ENCODE assay signal across 10 cellular contexts in genomic region chr1:115727706-115728249, GRCh38. TPM values are rescaled to one million over a fixed set of nuclear protein-coding genes. Genes with fewer than 3 reads are reported as not detected.
DNase-seq lines count a peak whose midpoint lies in the region; ATAC-seq, FAIRE-seq and TF ChIP-seq lines count a peak whose summit lies in the region.
"Had no signal": no experiment of that assay in that cellular context is flagged by ENCODE, and none has a peak within 500 bp of the region (broad histone marks: within the 10 kb centered on the region; RNA-seq: fewer than 3 reads in every experiment).

No MANE protein-coding gene starts in this region.

- peak; percentile 11 for TF ChIP-seq EP300 in stomach (IDR thresholded peaks at IDR 0.05)

- FAIRE-seq in kidney (lab: Jason Lieb, UNC): no peak
- FAIRE-seq: GM18507 had no signal

- TF ChIP-seq CTCF in HFF-Myc (IDR thresholded peaks at IDR 0.05; ENCODE audit: low read depth, low read length, missing control alignments): no peak
- no peak for TF ChIP-seq CTCF in kidney (IDR thresholded peaks at IDR 0.05; ENCODE audit: borderline replicate concordance, extremely low read depth, insufficient read depth)
- no peak for TF ChIP-seq CTCF in stomach (IDR thresholded peaks at IDR 0.05)

- no peak overlapping the region for H3K4me3 Mint-ChIP-seq in activated CD8-positive, alpha-beta memory T cell treated with anti-CD3 and anti-CD28 coated beads, Interleukin-2, amount 10 ng/mL, durations not matched to agents 7 days and 5 days
- H3K4me3 Mint-ChIP-seq: naive B cell had no signal

- no peaks in the 10 kb centered on the region for H3K4me1 Mint-ChIP-seq in activated CD8-positive, alpha-beta memory T cell treated with anti-CD3 and anti-CD28 coated beads, Interleukin-2, amount 10 ng/mL, durations not matched to agents 7 days and 5 days
- H3K4me1 Mint-ChIP-seq: naive B cell had no signal

- no peak for TF ChIP-seq POLR2A in stomach (IDR thresholded peaks at IDR 0.05)

- no peaks in the 10 kb centered on the region for H3K9me3 ChIP-seq in kidney (ENCODE audit: control insufficient read depth in 1 of 2, low read length in 2 of 2)
- no peaks in the 10 kb centered on the region for H3K9me3 ChIP-seq in stomach

- H3K36me3 ChIP-seq in kidney (ENCODE audit: control insufficient read depth in 1 of 2, insufficient read depth in 2 of 2, low read length in 2 of 2) (no peaks in the 10 kb centered on the region), stomach (peaks cover 0 to 7% (median 0%) of the 10 kb centered on the region in 4 donors)

- 57 to 81% (median 65%) methylated on average over 7 of the region's 7 CpGs for WGBS in stomach, 5 donors

- ATAC-seq in GM18520 (IDR thresholded peaks at IDR 0.05; ENCODE audit: unreplicated experiment): no peak
- ATAC-seq in activated CD8-positive, alpha-beta memory T cell treated with anti-CD3 and anti-CD28 coated beads, Interleukin-2, amount 10 ng/mL, durations not matched to agents 7 days and 5 days: no peak

- H3K27ac ChIP-seq in kidney (ENCODE audit: low read depth in 2 of 2, low read length in 2 of 2) (no peak overlapping the region), stomach (peak overlapping the region in 4 of 5 donors; percentile 48 to 81 (median 61))

- peak; percentile 84 for DNase-seq in HFF-Myc (ENCODE audit: extremely low read depth, low read depth)
- peak; percentile 86 for DNase-seq in astrocyte of the hippocampus (ENCODE audit: low read depth, low spot score)
- peak; percentile 87 for DNase-seq in kidney
- DNase-seq in stomach: peak; percentile 40
- DNase-seq in inferior parietal cortex (ENCODE audit: extremely low spot score): no peak
- no peak for DNase-seq in activated CD8-positive, alpha-beta memory T cell treated with anti-CD3 and anti-CD28 coated beads, Interleukin-2, amount 10 ng/mL, durations not matched to agents 7 days and 5 days
- DNase-seq in germinal center (ENCODE audit: low spot score): no peak
- DNase-seq: naive B cell had no signal

- H3K9ac ChIP-seq in kidney (ENCODE audit: low read length in 2 of 2): no peak overlapping the region

- H3K4me1 ChIP-seq in kidney (ENCODE audit: control insufficient read depth in 1 of 2, insufficient read depth in 1 of 2, low read depth in 1 of 2, low read length in 2 of 2) (no peaks in the 10 kb centered on the region), stomach (peaks cover 0 to 36% (median 21%) of the 10 kb centered on the region in 4 donors)

- H3K27ac Mint-ChIP-seq in activated CD8-positive, alpha-beta memory T cell treated with anti-CD3 and anti-CD28 coated beads, Interleukin-2, amount 10 ng/mL, durations not matched to agents 7 days and 5 days: no peak overlapping the region
- H3K27ac Mint-ChIP-seq: naive B cell had no signal

- peaks cover 16% of the 10 kb centered on the region for H3K27me3 Mint-ChIP-seq in activated CD8-positive, alpha-beta memory T cell treated with anti-CD3 and anti-CD28 coated beads, Interleukin-2, amount 10 ng/mL, durations not matched to agents 7 days and 5 days
- H3K27me3 Mint-ChIP-seq: naive B cell had no signal

- no peaks in the 10 kb centered on the region for H3K27me3 ChIP-seq in stomach

- no peak overlapping the region for H3K4me3 ChIP-seq in HFF-Myc (replicated peaks; ENCODE audit: low read depth, low read length)
- no peak overlapping the region for H3K4me3 ChIP-seq in kidney (ENCODE audit: low read length in 2 of 2)
- H3K4me3 ChIP-seq in stomach: no peak overlapping the region

- no peaks in the 10 kb centered on the region for H3K9me3 Mint-ChIP-seq in activated CD8-positive, alpha-beta memory T cell treated with anti-CD3 and anti-CD28 coated beads, Interleukin-2, amount 10 ng/mL, durations not matched to agents 7 days and 5 days (ENCODE audit: low read depth)
- H3K9me3 Mint-ChIP-seq: naive B cell had no signal

- intact Hi-C loops in kidney (cut with DNase I): no loop called here
- intact Hi-C loops in stomach (cut with DNase I; ENCODE audit: low total_unique reads): no loop called here

- CTCF ChIA-PET in activated CD8-positive, alpha-beta memory T cell treated with anti-CD3 and anti-CD28 coated beads, Interleukin-2, amount 10 ng/mL, durations not matched to agents 7 days and 5 days (lab: Charles Lee): no interaction called here

- no peaks in the 10 kb centered on the region for H3K36me3 Mint-ChIP-seq in activated CD8-positive, alpha-beta memory T cell treated with anti-CD3 and anti-CD28 coated beads, Interleukin-2, amount 10 ng/mL, durations not matched to agents 7 days and 5 days
- H3K36me3 Mint-ChIP-seq: naive B cell had no signal

RNA-seq across cellular contexts. Expression of gene CASQ2, which starts 40.7 kb away (rescaled TPM):
- 2.3 TPM for total RNA-seq in kidney
- 2.6 TPM for polyA plus RNA-seq in kidney (ENCODE audit: insufficient read depth, low read depth, low replicate concordance)
- total RNA-seq in stomach: 10 to 100 TPM in 3 of 5 donors, 1 to 10 TPM in 2; 7.0 to 41.4 (median 21.9) TPM
- polyA plus RNA-seq in stomach: 1 to 10 TPM in 2 of 3 donors, under 1 TPM in 1; 0.81 to 7.3 (median 2.0) TPM
- total RNA-seq in activated CD8-positive, alpha-beta memory T cell treated with anti-CD3 and anti-CD28 coated beads, Interleukin-2, amount 10 ng/mL, durations not matched to agents 7 days and 5 days: not detected

Comparison
In these comparisons a context has a peak if more than half of its experiments do, and no peak if none do; other contexts are left out.
1. DNase-seq: peak in HFF-Myc (single experiment), astrocyte of the hippocampus (single experiment), kidney (single experiment) and stomach (single experiment); none in inferior parietal cortex (single experiment), activated CD8-positive, alpha-beta memory T cell treated with anti-CD3 and anti-CD28 coated beads, Interleukin-2, amount 10 ng/mL, durations not matched to agents 7 days and 5 days (single experiment) and germinal center (single experiment).
2. H3K27ac ChIP-seq: peak in stomach (4 of 5); none in kidney (0 of 2).